ENCODE assay signal across 23 cellular contexts in genomic region chr1:173280899-173281660, GRCh38.
"Had no signal": no experiment of that assay in that cellular context is flagged by ENCODE, and none has a peak within 500 bp of the region (broad histone marks: within the 10 kb centered on the region; RNA-seq: fewer than 3 reads in every experiment).

No MANE protein-coding gene starts in this region.

- ATAC-seq: body of pancreas; gastroesophageal sphincter; left colon; naive thymus-derived CD4-positive, alpha-beta T cell; right cardiac atrium had no signal

- H3K9me3 ChIP-seq: body of pancreas, gastroesophageal sphincter, uterus had no signal

- H3K4me3 Mint-ChIP-seq: activated naive CD8-positive, alpha-beta T cell; naive thymus-derived CD4-positive, alpha-beta T cell; neural progenitor cell; stimulated activated naive CD8-positive, alpha-beta T cell treated with anti-CD3 and anti-CD28 coated beads, Interleukin-15, Interleukin-2, amounts not matched to agents 100 ng/mL and 50 ng/mL, for 24 hours; T-helper 2 cell treated with Interferon-gamma antibody and Interleukin-4, amounts not matched to agents 5 μg/mL and 100 μg/mL, for 36 hours; type B pancreatic cell had no signal

- H3K36me3 Mint-ChIP-seq: neural progenitor cell, type B pancreatic cell had no signal

- DNase-seq: activated CD4-positive, alpha-beta T cell treated with anti-CD3 and anti-CD28 coated beads for 4 hours; activated CD4-positive, alpha-beta T cell treated with anti-CD3 and anti-CD28 coated beads, Interleukin-2, amount 50 U/mL, for 4 hours; activated effector memory CD4-positive, alpha-beta T cell treated with Interleukin-2 at 50 U/mL for 16 hours; activated naive CD4-positive, alpha-beta T cell treated with Interleukin-2 at 50 U/mL for 16 hours; anterior cingulate cortex; body of pancreas; cerebellar nuclear complex; kidney; left colon; mammary epithelial cell; naive thymus-derived CD4-positive, alpha-beta T cell; occipital lobe; right cardiac atrium; stimulated activated CD4-positive, alpha-beta T cell treated with anti-CD3 and anti-CD28 coated beads, Interleukin-12 subunit alpha, Interleukin-12 subunit beta, amount 100 ng/mL, for 4 hours; stimulated activated CD4-positive, alpha-beta T cell treated with anti-CD3 and anti-CD28 coated beads, Interleukin-4, amount 100 ng/mL, for 1 hour; uterus had no signal

- H3K4me1 Mint-ChIP-seq: naive thymus-derived CD4-positive, alpha-beta T cell; neural progenitor cell had no signal

- FAIRE-seq: endothelial cell of umbilical vein, kidney had no signal

- H3K27ac Mint-ChIP-seq: activated naive CD8-positive, alpha-beta T cell; naive thymus-derived CD4-positive, alpha-beta T cell; neural progenitor cell; stimulated activated naive CD8-positive, alpha-beta T cell treated with anti-CD3 and anti-CD28 coated beads, Interleukin-15, Interleukin-2, amounts not matched to agents 100 ng/mL and 50 ng/mL, for 24 hours; T-helper 2 cell treated with Interferon-gamma antibody and Interleukin-4, amounts not matched to agents 5 μg/mL and 100 μg/mL, for 36 hours; type B pancreatic cell had no signal

- H3K27me3 Mint-ChIP-seq: activated naive CD8-positive, alpha-beta T cell had no signal
